1 cellular context compared by ENCODE assay signal in genomic region chr11:19713221-19714092, GRCh38.
TF ChIP-seq lines count a peak whose summit lies in the region.

No MANE protein-coding gene starts in this region.

TF ChIP-seq in K562, 482 proteins besides CTCF, POLR2A, EP300 and RAD21 (continued from another document):
- peak; percentile 35 for TF ChIP-seq PCBP1 (IDR thresholded peaks at IDR 0.05; ENCODE audit: low read depth, low read length, poor library complexity, severe bottlenecking)
TF ChIP-seq in K562: peak in this region for 2.
